Comparison of ENCODE assay signal across 8 cellular contexts in the genomic region with DNA sequence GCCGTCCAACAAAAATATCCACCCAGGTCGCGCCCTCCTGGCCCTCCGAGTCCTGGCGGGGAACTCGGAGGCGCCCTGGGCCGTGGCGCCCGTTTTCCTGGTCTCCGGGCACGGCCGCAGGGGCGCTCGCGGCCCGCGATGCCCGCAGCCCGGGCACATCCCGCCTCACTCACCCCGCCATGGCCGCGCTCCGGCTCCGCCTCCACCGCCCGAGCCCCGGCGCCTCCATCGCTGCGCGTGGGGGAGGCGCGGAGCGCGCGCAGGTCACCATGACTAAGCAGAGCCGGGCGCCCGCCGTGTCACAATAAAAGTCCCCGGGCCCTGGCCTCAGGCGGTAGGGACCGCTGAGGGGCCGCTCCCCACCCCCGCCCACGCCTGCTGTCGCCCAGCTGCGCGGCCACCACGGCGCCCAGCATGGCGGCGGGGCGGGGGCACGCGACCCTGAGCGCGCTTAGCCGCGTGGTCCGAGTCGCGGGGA. TPM values are rescaled to one million over a fixed set of nuclear protein-coding genes. Genes with fewer than 3 reads are reported as not detected.
DNase-seq lines count a peak whose midpoint lies in the region; ATAC-seq and TF ChIP-seq lines count a peak whose summit lies in the region.

No MANE protein-coding gene starts in this region.

- H3K36me3 Mint-ChIP-seq in T-helper 17 cell (ENCODE audit: low read depth), result no peaks in the 10 kb centered on the region

- H3K4me3 ChIP-seq in right atrium auricular region, result peak overlapping the region; percentile 99
- peak overlapping the region; percentile 66 for H3K4me3 ChIP-seq in urinary bladder (ENCODE audit: low read depth, low read length)

- H3K27me3 ChIP-seq in right atrium auricular region, result no peaks in the 10 kb centered on the region

- H3K9me3 ChIP-seq in T-helper 17 cell (ENCODE audit: control insufficient read depth, low read length, poor library complexity, severe bottlenecking) (no peaks in the 10 kb centered on the region), right atrium auricular region (no peaks in the 10 kb centered on the region)

- H3K27ac ChIP-seq in right atrium auricular region, result peak overlapping the region; percentile 99
- H3K27ac ChIP-seq in urinary bladder (ENCODE audit: low read depth), result peak overlapping the region; percentile 93

- peaks cover 29% of the 10 kb centered on the region for H3K4me1 Mint-ChIP-seq in T-helper 17 cell

- H3K36me3 ChIP-seq in right atrium auricular region (peaks cover 19% of the 10 kb centered on the region), urinary bladder (ENCODE audit: insufficient read depth) (no peaks in the 10 kb centered on the region)

- H3K4me3 Mint-ChIP-seq in T-helper 17 cell, result peak overlapping the region; percentile 89

- under 1% methylated on average over 65 of the region's 65 CpGs for WGBS in urinary bladder

- no peaks in the 10 kb centered on the region for H3K27me3 Mint-ChIP-seq in T-helper 17 cell

- DNase-seq in NCI-H1694 (lab: John Stamatoyannopoulos, UW) (peak; percentile 72), T-helper 17 cell (peak; percentile 78 to 84 (median 79)), amygdala (lab: John Stamatoyannopoulos, UW) (peak in 55 of 56 donors; percentile 27 to 93 (median 82)), right atrium auricular region (ENCODE audit: low spot score) (peak; percentile 93), pulmonary artery endothelial cell (ENCODE audit: low read depth, low spot score) (peak; percentile 69)

- peak; percentile 61 for ATAC-seq in GM18499 (IDR thresholded peaks at IDR 0.05; ENCODE audit: insufficient read depth, unreplicated experiment)
- ATAC-seq in HG02884 (IDR thresholded peaks at IDR 0.05; ENCODE audit: unreplicated experiment), result peak; percentile 71
- peak; percentile 94 for ATAC-seq in T-helper 17 cell

- H3K4me1 ChIP-seq in right atrium auricular region (peaks cover 0 to 36% of the 10 kb centered on the region in 2 donors), urinary bladder (ENCODE audit: insufficient read depth) (peaks cover 1% of the 10 kb centered on the region)

- H3K27ac Mint-ChIP-seq in T-helper 17 cell, result peak overlapping the region; percentile 74

- TF ChIP-seq CTCF in right atrium auricular region (IDR thresholded peaks at IDR 0.05), result no peak

RNA-seq across cellular contexts. Expression of a gene that starts 0.6 kb away (rescaled TPM):
- total RNA-seq in T-helper 17 cell (10 to 100 TPM; 13.7 to 27.3 TPM), right atrium auricular region (10 to 100 TPM; 52.1 to 64.9 TPM), pulmonary artery endothelial cell (86.3 and 103 TPM in 2 replicates), urinary bladder (30.4 TPM)
- polyA plus RNA-seq in urinary bladder, result 80.1 TPM

RNA-seq across cellular contexts. Expression of a gene that starts 14.7 kb away (rescaled TPM):
- total RNA-seq in T-helper 17 cell (1 to 10 TPM in 1 of 2 donors, under 1 TPM in 1; 0.50 to 1.3 TPM), right atrium auricular region (under 1 TPM; 0.12 to 0.59 TPM), pulmonary artery endothelial cell (not detected in 2 replicates), urinary bladder (3.2 TPM)
- 1.8 TPM for polyA plus RNA-seq in urinary bladder

RNA-seq across cellular contexts. Expression of a gene that starts 41.1 kb away (rescaled TPM):
- total RNA-seq in T-helper 17 cell, result 10 to 100 TPM; 70.6 to 70.7 TPM
- total RNA-seq in right atrium auricular region, result 10 to 100 TPM; 47.1 to 61.2 TPM
- 12.1 and 12.5 TPM in 2 replicates for total RNA-seq in pulmonary artery endothelial cell
- total RNA-seq in urinary bladder, result 6.0 TPM
- 25.9 TPM for polyA plus RNA-seq in urinary bladder

Comparison
In these comparisons a context has a peak if more than half of its experiments do, and no peak if none do; other contexts are left out.
1. Peak in every context shown above with its lines: DNase-seq, ATAC-seq, H3K4me3 ChIP-seq and H3K27ac ChIP-seq.